ENCODE assay signal across 26 cellular contexts in genomic region chr2:39855856-39856255, GRCh38.
"Had no signal": no experiment of that assay in that cellular context is flagged by ENCODE, and none has a peak within 500 bp of the region (broad histone marks: within the 10 kb centered on the region; RNA-seq: fewer than 3 reads in every experiment).

No MANE protein-coding gene starts in this region.

- ATAC-seq: gastroesophageal sphincter; left cardiac atrium; lower lobe of right lung; natural killer cell treated with Interleukin-12 subunit alpha and Interleukin-12 subunit beta and Interleukin-15 and Interleukin-18, amount 100 ng/mL, for 72 hours had no signal

- DNase-seq: cortex of kidney; dorsolateral prefrontal cortex; effector CD8-positive, alpha-beta T cell; glutamatergic neuron; immature natural killer cell; left cardiac atrium; left ventricle myocardium inferior; lower lobe of right lung; midbrain; nucleus accumbens; ovary; sigmoid colon; stimulated activated CD4-positive, alpha-beta T cell treated with anti-CD3 and anti-CD28 coated beads, Interleukin-12 subunit alpha, Interleukin-12 subunit beta, amount 100 ng/mL, for 4 hours; stimulated activated naive CD4-positive, alpha-beta T cell; stomach; substantia nigra; transverse colon had no signal

- H3K36me3 ChIP-seq: esophagus muscularis mucosa, gastroesophageal sphincter, left ventricle myocardium inferior, lower lobe of right lung, neural progenitor cell, ovary, right atrium auricular region, sigmoid colon, stomach, thoracic aorta, transverse colon had no signal

- H3K9me3 Mint-ChIP-seq: immature natural killer cell; memory B cell; natural killer cell treated with Interleukin-12 subunit alpha and Interleukin-12 subunit beta and Interleukin-15 and Interleukin-18, amount 100 ng/mL, for 72 hours; neural progenitor cell had no signal

- H3K4me1 ChIP-seq: lower lobe of right lung, neural progenitor cell had no signal

- H3K27me3 ChIP-seq: dorsolateral prefrontal cortex, esophagus muscularis mucosa, gastroesophageal sphincter, neural progenitor cell, ovary, right atrium auricular region, sigmoid colon, stomach, transverse colon had no signal

- H3K27ac Mint-ChIP-seq: immature natural killer cell; memory B cell; natural killer cell treated with Interleukin-12 subunit alpha and Interleukin-12 subunit beta and Interleukin-15 and Interleukin-18, amount 100 ng/mL, for 72 hours; neural progenitor cell had no signal

- H3K4me3 ChIP-seq: dorsolateral prefrontal cortex, esophagus muscularis mucosa, gastroesophageal sphincter, left ventricle myocardium inferior, lower lobe of right lung, neural progenitor cell, ovary, right atrium auricular region, sigmoid colon, skin epidermis, stomach, thoracic aorta, transverse colon had no signal

- H3K9me3 ChIP-seq: esophagus muscularis mucosa, gastroesophageal sphincter, left ventricle myocardium inferior, lower lobe of right lung, ovary, right atrium auricular region, sigmoid colon, stomach, thoracic aorta, transverse colon had no signal

- H3K36me3 Mint-ChIP-seq: immature natural killer cell; memory B cell; natural killer cell treated with Interleukin-12 subunit alpha and Interleukin-12 subunit beta and Interleukin-15 and Interleukin-18, amount 100 ng/mL, for 72 hours; neural progenitor cell had no signal

- H3K4me2 ChIP-seq: neural progenitor cell had no signal

- H3K27ac ChIP-seq: dorsolateral prefrontal cortex, epithelial cell of prostate, esophagus muscularis mucosa, gastroesophageal sphincter, left ventricle myocardium inferior, lower lobe of right lung, neural progenitor cell, ovary, right atrium auricular region, sigmoid colon, skin epidermis, stomach, thoracic aorta, transverse colon had no signal

- H2AFZ ChIP-seq: neural progenitor cell had no signal

- H3K4me3 Mint-ChIP-seq: immature natural killer cell; memory B cell; natural killer cell treated with Interleukin-12 subunit alpha and Interleukin-12 subunit beta and Interleukin-15 and Interleukin-18, amount 100 ng/mL, for 72 hours; neural progenitor cell had no signal
